8 cellular contexts compared by ENCODE assay signal in the genomic region with DNA sequence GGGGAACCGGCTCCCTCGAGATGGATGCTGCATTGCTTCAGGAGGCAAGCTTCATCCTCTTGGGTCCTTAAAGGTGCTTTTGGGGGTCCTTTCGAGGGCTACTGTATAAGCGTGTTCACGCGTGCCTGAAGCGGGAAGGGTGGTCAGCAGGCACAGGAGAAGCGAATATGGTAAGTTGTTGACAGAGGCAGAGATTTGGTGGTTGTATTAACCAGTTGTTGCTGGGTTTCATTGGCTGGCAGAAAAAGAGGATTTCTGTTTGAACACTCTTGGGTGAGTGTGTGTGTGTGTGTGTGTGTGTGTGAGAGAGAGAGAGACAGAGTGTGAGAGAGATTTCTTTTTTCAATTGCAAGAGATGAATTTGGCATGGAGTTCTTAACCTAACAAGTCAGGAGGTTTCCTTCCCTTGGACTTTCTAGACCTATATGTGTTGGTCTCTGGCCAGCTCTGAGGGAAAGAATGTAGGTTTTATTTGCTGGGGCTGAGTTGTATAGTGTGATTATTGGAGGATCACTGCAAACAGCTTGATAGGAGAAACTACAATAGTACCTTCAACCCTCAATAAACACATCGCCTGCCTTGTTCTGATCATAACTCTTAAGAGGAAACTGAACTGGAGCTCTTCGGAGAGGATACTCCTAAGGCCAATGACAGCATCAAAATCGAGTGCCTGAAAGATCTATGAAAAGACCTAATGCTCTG. TPM values are rescaled to one million over a fixed set of nuclear protein-coding genes. Genes with fewer than 3 reads are reported as not detected.
DNase-seq lines count a peak whose midpoint lies in the region; ATAC-seq, FAIRE-seq and TF ChIP-seq lines count a peak whose summit lies in the region.

No MANE protein-coding gene starts in this region.

- peak; percentile 3 for ATAC-seq in GM19452 (IDR thresholded peaks at IDR 0.05; ENCODE audit: unreplicated experiment)
- ATAC-seq in naive thymus-derived CD8-positive, alpha-beta T cell, result peak in 1 of 2 donors; percentile 9

- POLR2A ChIA-PET in naive thymus-derived CD8-positive, alpha-beta T cell (lab: Charles Lee), result interaction anchor here (0.5 to 1.4 kb wide), 3 partner anchors 66 to 476 kb away, joined by 4 to 7 read pairs (median 4); partner anchors contain the start of gene MICU1

- FAIRE-seq in GM12891 (lab: Jason Lieb, UNC), result no peak

- peak overlapping the region; percentile 77 to 96 (median 90) for H3K4me3 Mint-ChIP-seq in naive thymus-derived CD8-positive, alpha-beta T cell

- no peak for TF ChIP-seq CTCF in dorsolateral prefrontal cortex (IDR thresholded peaks at IDR 0.05 in 54 of 56, conservative IDR thresholded peaks at IDR 0.05 in 2 of 56; ENCODE audit: low read depth in 1 of 56, partially characterized antibody in 56 of 56)

- peak; percentile 18 to 40 for DNase-seq in AML-193 (lab: John Stamatoyannopoulos, UW)
- DNase-seq in dorsolateral prefrontal cortex, result no peak
- peak in 6 of 10 donors; percentile 3 to 67 (median 17) for DNase-seq in naive thymus-derived CD8-positive, alpha-beta T cell
- DNase-seq in GM12891 (ENCODE audit: insufficient read length, low spot score), result no peak
- no peak for DNase-seq in NCI-H345 (lab: John Stamatoyannopoulos, UW)
- DNase-seq in AG08395 (ENCODE audit: low spot score), result no peak

- no peaks in the 10 kb centered on the region for H3K36me3 Mint-ChIP-seq in naive thymus-derived CD8-positive, alpha-beta T cell

- H3K27me3 Mint-ChIP-seq in naive thymus-derived CD8-positive, alpha-beta T cell, result peaks cover 0 to 4% (median 0%) of the 10 kb centered on the region in 5 donors

- peaks cover 10 to 43% (median 34%) of the 10 kb centered on the region in 4 donors for H3K4me1 Mint-ChIP-seq in naive thymus-derived CD8-positive, alpha-beta T cell

- H3K9me3 Mint-ChIP-seq in naive thymus-derived CD8-positive, alpha-beta T cell, result no peaks in the 10 kb centered on the region

- H3K27ac Mint-ChIP-seq in naive thymus-derived CD8-positive, alpha-beta T cell, result peak overlapping the region; percentile 52 to 90 (median 82)

- H3K27ac ChIP-seq in dorsolateral prefrontal cortex, result peak overlapping the region in 53 of 59 donors; percentile 18 to 97 (median 88)

- intact Hi-C loops in dorsolateral prefrontal cortex (cut with DNase I), result loop anchor here (5.0 kb wide), 4 partner anchors 66 to 336 kb away; partner anchors contain the start of gene MICU1 (in 1 of the 2)

- no peaks in the 10 kb centered on the region for H3K27me3 ChIP-seq in dorsolateral prefrontal cortex

- TF ChIP-seq POLR2A in GM12891 (IDR thresholded peaks at IDR 0.05; ENCODE audit: low read depth, low read length), result no peak

- H3K4me3 ChIP-seq in dorsolateral prefrontal cortex, result peak overlapping the region; percentile 48 to 94 (median 84)

TF ChIP-seq in PFSK-1, 5 proteins besides CTCF, POLR2A, EP300 and RAD21:
- TF ChIP-seq REST (IDR thresholded peaks at IDR 0.05; ENCODE audit: insufficient read depth in 1 of 2, low read depth in 2 of 2, low read length in 2 of 2), result no peak
- 0 out of 2 replicates have a peak, but pooled peaks have one; percentile 33 for TF ChIP-seq TAF1 (IDR thresholded peaks at IDR 0.05; ENCODE audit: borderline replicate concordance, insufficient read depth, low read length)

TF ChIP-seq in GM12891, 5 proteins besides CTCF, POLR2A, EP300 and RAD21:
- TF ChIP-seq TAF1 (IDR thresholded peaks at IDR 0.05; ENCODE audit: low read depth, low read length) (no peak), POU2F2 (IDR thresholded peaks at IDR 0.05; ENCODE audit: low read depth, low read length) (no peak), POLR2AphosphoS5 (IDR thresholded peaks at IDR 0.05; ENCODE audit: low read depth, low read length) (no peak), PAX5 (IDR thresholded peaks at IDR 0.05; ENCODE audit: insufficient read depth, low read length, severe bottlenecking) (no peak), SPI1 (IDR thresholded peaks at IDR 0.05; ENCODE audit: low read depth, low read length) (no peak)
TF ChIP-seq in GM12891: peak in this region for 0.

RNA-seq across cellular contexts. Expression of gene MCU, which starts 1.1 kb away (rescaled TPM):
- 10.7 TPM for polyA plus RNA-seq in PFSK-1 (2012; ENCODE audit: insufficient read length, low read depth)
- total RNA-seq in dorsolateral prefrontal cortex, result 10 to 100 TPM; 12.0 to 32.9 (median 20.8) TPM
- total RNA-seq in naive thymus-derived CD8-positive, alpha-beta T cell, result 10 to 100 TPM in 1 of 2 experiments, 1 to 10 TPM in 1; 9.9 to 10.6 TPM
- 1 to 10 TPM; 4.1 to 9.0 (median 6.2) TPM for polyA plus RNA-seq in naive thymus-derived CD8-positive, alpha-beta T cell
- 6.8 TPM for polyA plus RNA-seq in GM12891 (2012; ENCODE audit: low read depth, missing spikeins)

Comparison
In these comparisons a context has a peak if more than half of its experiments do, and no peak if none do; other contexts are left out.
1. DNase-seq: peak in AML-193 (2 of 2) and naive thymus-derived CD8-positive, alpha-beta T cell (6 of 10); none in dorsolateral prefrontal cortex (0 of 10), GM12891 (single experiment), NCI-H345 (single experiment) and AG08395 (single experiment).